Comparison of ENCODE assay signal across 1 cellular context in genomic region chr17:34237458-34237857, GRCh38.
A peak's percentile ranks its signal among the peaks of the same experiment; 100 is the strongest.
TF ChIP-seq lines count a peak whose summit lies in the region.

No MANE protein-coding gene starts in this region.

TF ChIP-seq in A549, 52 proteins besides CTCF, POLR2A, EP300 and RAD21:
- TF ChIP-seq REST (IDR thresholded peaks at IDR 0.05) = peak; percentile 36; the same call in 1 of the 2 replicates
- no peak for TF ChIP-seq CHD4 (IDR thresholded peaks at IDR 0.05; ENCODE audit: borderline replicate concordance)
